8 cellular contexts compared by ENCODE assay signal in genomic region chr16:46389561-46390041, GRCh38.
A peak's percentile ranks its signal among the peaks of the same experiment; 100 is the strongest.
DNase-seq lines count a peak whose midpoint lies in the region; ATAC-seq and TF ChIP-seq lines count a peak whose summit lies in the region.
"Not testable (repeated sequence)": the region's sequence is repeated elsewhere in the genome, so short reads cannot be mapped to it uniquely, and the experiment has no call there.

No MANE protein-coding gene starts in this region.

- intact Hi-C loops in activated CD4-positive, alpha-beta T cell treated with anti-CD3 and anti-CD28 coated beads, Interleukin-2, amount 10 ng/mL, durations not matched to agents 24 days and 14 days (cut with micrococcal nuclease); adrenal gland (cut with DNase I); sciatic nerve (cut with DNase I): not testable (repeated sequence)

- H3K79me2 ChIP-seq in MM.1S (ENCODE audit: low read length); fibroblast of lung (ENCODE audit: control insufficient read depth, insufficient read depth, low read length): not testable (repeated sequence)

- not testable (repeated sequence) for TF ChIP-seq CTCF in MM.1S (IDR thresholded peaks at IDR 0.05; ENCODE audit: low read length); adrenal gland (IDR thresholded peaks at IDR 0.05); fibroblast of lung (conservative IDR thresholded peaks at IDR 0.05 in 1 of 2, IDR thresholded peaks at IDR 0.05 in 1 of 2; ENCODE audit: low read depth in 1 of 2, low read length in 2 of 2); lung (IDR thresholded peaks at IDR 0.05; ENCODE audit: control extremely low read depth, extremely low read depth)

- H4K20me1 ChIP-seq in MM.1S (ENCODE audit: insufficient read depth, low read length); fibroblast of lung (ENCODE audit: control insufficient read depth, extremely low read depth, insufficient read depth, low read length): not testable (repeated sequence)

- H3K9me2 ChIP-seq in MM.1S (replicated peaks; ENCODE audit: insufficient read depth, low read length): not testable (repeated sequence)

- H3K4me1 Mint-ChIP-seq in CD8-positive, alpha-beta memory T cell; activated CD4-positive, alpha-beta T cell treated with anti-CD3 and anti-CD28 coated beads, Interleukin-2, amount 10 ng/mL, durations not matched to agents 24 days and 14 days: not testable (repeated sequence)

- not testable (repeated sequence) for H3K4me3 ChIP-seq in CD8-positive, alpha-beta memory T cell (ENCODE audit: low read length); MM.1S (ENCODE audit: low read length); fibroblast of lung (replicated peaks in 1 of 4; ENCODE audit: control extremely low read depth in 1 of 4, insufficient read depth in 1 of 4, low read depth in 3 of 4, low read length in 4 of 4); lung
- H3K4me3 ChIP-seq in adrenal gland: peak overlapping the region in 2 of 4 donors; percentile 0 to 1

- not testable (repeated sequence) for H3K4me3 Mint-ChIP-seq in CD8-positive, alpha-beta memory T cell; activated CD4-positive, alpha-beta T cell treated with anti-CD3 and anti-CD28 coated beads, Interleukin-2, amount 10 ng/mL, durations not matched to agents 24 days and 14 days

- DNase-seq in CD8-positive, alpha-beta memory T cell: peak; percentile 25 to 88 (median 52)
- peak; percentile 90 for DNase-seq in MM.1S
- peak; percentile 98 for DNase-seq in activated CD4-positive, alpha-beta T cell treated with anti-CD3 and anti-CD28 coated beads, Interleukin-2, amount 10 ng/mL, durations not matched to agents 24 days and 14 days
- peak; percentile 15 to 90 (median 71) for DNase-seq in adrenal gland
- DNase-seq in fibroblast of lung (ENCODE audit: low read depth in 2 of 2): peak; percentile 87 to 92
- peak; percentile 100 for DNase-seq in lung (ENCODE audit: low spot score)
- DNase-seq in sciatic nerve (ENCODE audit: low spot score): peak; percentile 72
- DNase-seq in stimulated activated naive CD8-positive, alpha-beta T cell treated with anti-CD3 and anti-CD28 coated beads, Interleukin-15, Interleukin-2, amounts not matched to agents 100 U/mL and 50 U/mL, for 24 hours: peak; percentile 57

- H3F3A ChIP-seq in MM.1S (ENCODE audit: insufficient read depth, low read length): not testable (repeated sequence)

- H3K27me3 Mint-ChIP-seq in CD8-positive, alpha-beta memory T cell; activated CD4-positive, alpha-beta T cell treated with anti-CD3 and anti-CD28 coated beads, Interleukin-2, amount 10 ng/mL, durations not matched to agents 24 days and 14 days: not testable (repeated sequence)

- peaks cover 5 to 13% (median 5%) of the 10 kb centered on the region in 3 donors for H3K36me3 Mint-ChIP-seq in CD8-positive, alpha-beta memory T cell
- not testable (repeated sequence) for H3K36me3 Mint-ChIP-seq in activated CD4-positive, alpha-beta T cell treated with anti-CD3 and anti-CD28 coated beads, Interleukin-2, amount 10 ng/mL, durations not matched to agents 24 days and 14 days (ENCODE audit: low read depth)

- not testable (repeated sequence) for H3K4me1 ChIP-seq in CD8-positive, alpha-beta memory T cell (ENCODE audit: insufficient read depth, low read length); MM.1S (ENCODE audit: low read length); adrenal gland (replicated peaks in 1 of 2); fibroblast of lung (ENCODE audit: control insufficient read depth, extremely low read depth, insufficient read depth, low read length); lung (ENCODE audit: control insufficient read depth in 2 of 2, insufficient read depth in 2 of 2, low read length in 2 of 2)

- H3K27ac ChIP-seq in CD8-positive, alpha-beta memory T cell (ENCODE audit: low read depth, low read length); MM.1S (ENCODE audit: low read length); fibroblast of lung (ENCODE audit: insufficient read depth, low read length); lung (ENCODE audit: low read depth in 1 of 2, low read length in 1 of 2): not testable (repeated sequence)
- H3K27ac ChIP-seq in adrenal gland: peak overlapping the region in 3 of 5 donors; percentile 0 to 2 (median 0)

- not testable (repeated sequence) for H3K27ac Mint-ChIP-seq in CD8-positive, alpha-beta memory T cell; activated CD4-positive, alpha-beta T cell treated with anti-CD3 and anti-CD28 coated beads, Interleukin-2, amount 10 ng/mL, durations not matched to agents 24 days and 14 days

- H3K27me3 ChIP-seq in CD8-positive, alpha-beta memory T cell (ENCODE audit: insufficient read depth, low read length, poor library complexity, severe bottlenecking); MM.1S (replicated peaks; ENCODE audit: insufficient read depth, low read length); adrenal gland; fibroblast of lung (ENCODE audit: control insufficient read depth, insufficient read depth, low read length); lung (ENCODE audit: control insufficient read depth, insufficient read depth): not testable (repeated sequence)

- H3K36me3 ChIP-seq in CD8-positive, alpha-beta memory T cell (ENCODE audit: insufficient read depth, low read length); MM.1S (replicated peaks; ENCODE audit: insufficient read depth, low read length); fibroblast of lung (ENCODE audit: control insufficient read depth, insufficient read depth, low read length); lung (ENCODE audit: control insufficient read depth in 2 of 2, insufficient read depth in 2 of 2, low read length in 2 of 2): not testable (repeated sequence)
- H3K36me3 ChIP-seq in adrenal gland (replicated peaks in 1 of 2): peaks cover 0 to 14% of the 10 kb centered on the region in 2 donors

- H3K9me3 Mint-ChIP-seq in CD8-positive, alpha-beta memory T cell: peaks cover 7 to 23% (median 21%) of the 10 kb centered on the region in 5 donors
- H3K9me3 Mint-ChIP-seq in activated CD4-positive, alpha-beta T cell treated with anti-CD3 and anti-CD28 coated beads, Interleukin-2, amount 10 ng/mL, durations not matched to agents 24 days and 14 days: peaks cover 10% of the 10 kb centered on the region

- H3K9ac ChIP-seq in MM.1S (ENCODE audit: low read length); fibroblast of lung (ENCODE audit: insufficient read depth, low read length): not testable (repeated sequence)

- TF ChIP-seq POLR2A in adrenal gland (IDR thresholded peaks at IDR 0.05): not testable (repeated sequence)

- not testable (repeated sequence) for H2AFZ ChIP-seq in MM.1S (ENCODE audit: low read length); fibroblast of lung (ENCODE audit: low read length)

- WGBS in adrenal gland, 4 donors: 68 to 76% (median 72%) methylated on average over 20 of the region's 20 CpGs
- WGBS in lung, 2 donors: 74 to 75% methylated on average over 20 of the region's 20 CpGs

- not testable (repeated sequence) for H3K4me2 ChIP-seq in MM.1S (ENCODE audit: low read depth, low read length); fibroblast of lung (ENCODE audit: extremely low read depth, insufficient read depth, low read length)

- CTCF ChIA-PET in CD8-positive, alpha-beta memory T cell (lab: Charles Lee): not testable (repeated sequence)

- H3K9me3 ChIP-seq in CD8-positive, alpha-beta memory T cell (ENCODE audit: low read length); MM.1S (replicated peaks; ENCODE audit: insufficient read depth, low read length); fibroblast of lung (ENCODE audit: control insufficient read depth, insufficient read depth, low read depth, low read length): not testable (repeated sequence)
- H3K9me3 ChIP-seq in adrenal gland (replicated peaks in 1 of 3): peaks cover 0 to 13% (median 12%) of the 10 kb centered on the region in 3 donors
- H3K9me3 ChIP-seq in lung (ENCODE audit: control insufficient read depth in 2 of 2, insufficient read depth in 1 of 2, low read length in 1 of 2): peaks cover 0 to 14% of the 10 kb centered on the region in 2 donors

- ATAC-seq in lung (ENCODE audit: insufficient read depth, low FRiP score); sciatic nerve; stimulated activated naive CD8-positive, alpha-beta T cell treated with anti-CD3 and anti-CD28 coated beads, Interleukin-15, Interleukin-2, amounts not matched to agents 100 U/mL and 50 U/mL, for 24 hours: not testable (repeated sequence)

- POLR2A ChIA-PET in CD8-positive, alpha-beta memory T cell (lab: Charles Lee): not testable (repeated sequence)
